ENCODE assay signal across 1 cellular context in the genomic region with DNA sequence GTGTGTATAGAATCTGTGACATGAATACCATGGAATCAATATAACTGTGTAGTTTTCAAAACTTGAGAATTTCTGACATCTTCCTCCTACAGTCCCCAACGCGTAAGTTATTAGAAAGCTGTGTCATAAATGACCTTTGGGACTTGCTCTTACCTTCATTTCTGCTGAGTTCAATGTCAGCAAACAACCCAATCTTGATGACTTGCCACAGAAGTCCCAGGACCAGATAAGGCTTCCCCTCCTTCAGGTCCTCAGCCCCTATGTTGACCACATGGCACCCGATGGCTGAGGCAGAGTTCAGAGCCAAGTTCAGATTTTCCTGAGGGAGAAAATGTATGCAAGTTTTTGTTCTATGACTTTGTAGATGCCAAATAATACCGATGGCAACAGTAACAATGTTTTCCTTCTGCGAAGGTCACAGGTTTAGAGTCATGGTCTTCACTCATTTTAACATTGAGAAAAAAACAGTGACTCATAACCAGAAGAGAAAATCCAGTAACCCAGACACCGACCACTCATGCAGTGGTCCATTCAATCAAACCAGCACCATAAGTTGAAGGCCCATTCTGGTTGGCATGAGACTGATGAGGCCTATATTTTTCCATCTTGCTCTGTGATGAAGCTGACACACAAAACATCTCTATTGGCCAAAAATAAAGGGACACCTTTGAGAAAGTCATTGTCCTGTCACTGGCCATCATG.
TF ChIP-seq lines count a peak whose summit lies in the region.

No MANE protein-coding gene starts in this region.

TF ChIP-seq in HepG2, 621 proteins besides CTCF, POLR2A, EP300 and RAD21 (continues in another document):
- TF ChIP-seq RXRB (CRISPR knock-in tag; IDR thresholded peaks at IDR 0.05; ENCODE audit: borderline replicate concordance), result peak; percentile 54
- TF ChIP-seq RXRA (CRISPR knock-in tag; IDR thresholded peaks at IDR 0.05), result peak; percentile 71; the same call in 1 of the 2 replicates
- no peak for TF ChIP-seq ZNF34 (CRISPR knock-in tag; IDR thresholded peaks at IDR 0.05; ENCODE audit: borderline replicate concordance)
- no peak for TF ChIP-seq TBL1XR1 (IDR thresholded peaks at IDR 0.05; ENCODE audit: borderline replicate concordance, low read length, partially characterized antibody)
- no peak for TF ChIP-seq TRIM24 (CRISPR knock-in tag; IDR thresholded peaks at IDR 0.05)
- no peak for TF ChIP-seq SOX6 (IDR thresholded peaks at IDR 0.05)
- TF ChIP-seq SOX6 (CRISPR knock-in tag; IDR thresholded peaks at IDR 0.05), result peak; percentile 37; the same call in 1 of the 2 replicates
- TF ChIP-seq MAF1 (CRISPR knock-in tag; IDR thresholded peaks at IDR 0.05; ENCODE audit: borderline replicate concordance), result no peak
- TF ChIP-seq NFATC3 (CRISPR knock-in tag; IDR thresholded peaks at IDR 0.05), result no peak
- no peak for TF ChIP-seq ZBTB3 (CRISPR knock-in tag; IDR thresholded peaks at IDR 0.05; ENCODE audit: borderline replicate concordance, low read depth)
- TF ChIP-seq TRAFD1 (CRISPR knock-in tag; IDR thresholded peaks at IDR 0.05; ENCODE audit: borderline replicate concordance), result no peak
- TF ChIP-seq ZFP62 (CRISPR knock-in tag; IDR thresholded peaks at IDR 0.05), result no peak
- no peak for TF ChIP-seq ZNF138 (CRISPR knock-in tag; IDR thresholded peaks at IDR 0.05; ENCODE audit: low read depth)
- peak; percentile 58 for TF ChIP-seq SALL1 (CRISPR knock-in tag; IDR thresholded peaks at IDR 0.05)
- TF ChIP-seq ZNF788 (CRISPR knock-in tag; IDR thresholded peaks at IDR 0.05; ENCODE audit: borderline replicate concordance), result no peak
- TF ChIP-seq HES4 (CRISPR knock-in tag; IDR thresholded peaks at IDR 0.05; ENCODE audit: borderline replicate concordance), result no peak
- TF ChIP-seq NCOR1 (IDR thresholded peaks at IDR 0.05; ENCODE audit: borderline replicate concordance, low read length), result peak; percentile 64; the same call in 1 of the 2 replicates
- peak; percentile 52 for TF ChIP-seq HNF4G (IDR thresholded peaks at IDR 0.05; ENCODE audit: borderline replicate concordance, low read depth, low read length)
- no peak for TF ChIP-seq HNF4G (CRISPR knock-in tag; IDR thresholded peaks at IDR 0.05; ENCODE audit: borderline replicate concordance, low read depth)
- TF ChIP-seq ZNF891 (CRISPR knock-in tag; IDR thresholded peaks at IDR 0.05), result no peak
- TF ChIP-seq BCL6 (CRISPR knock-in tag; IDR thresholded peaks at IDR 0.05), result peak; percentile 99
- no peak for TF ChIP-seq NONO (IDR thresholded peaks at IDR 0.05)
- TF ChIP-seq NONO (CRISPR knock-in tag; conservative IDR thresholded peaks at IDR 0.05), result no peak
- TF ChIP-seq ZGPAT (CRISPR knock-in tag; IDR thresholded peaks at IDR 0.05), result no peak
- no peak for TF ChIP-seq HIVEP1 (CRISPR knock-in tag; IDR thresholded peaks at IDR 0.05)
- no peak for TF ChIP-seq CBFB (CRISPR knock-in tag; IDR thresholded peaks at IDR 0.05)
- no peak for TF ChIP-seq PRDM4 (CRISPR knock-in tag; IDR thresholded peaks at IDR 0.05; ENCODE audit: borderline replicate concordance)
- TF ChIP-seq, protein P1, sequence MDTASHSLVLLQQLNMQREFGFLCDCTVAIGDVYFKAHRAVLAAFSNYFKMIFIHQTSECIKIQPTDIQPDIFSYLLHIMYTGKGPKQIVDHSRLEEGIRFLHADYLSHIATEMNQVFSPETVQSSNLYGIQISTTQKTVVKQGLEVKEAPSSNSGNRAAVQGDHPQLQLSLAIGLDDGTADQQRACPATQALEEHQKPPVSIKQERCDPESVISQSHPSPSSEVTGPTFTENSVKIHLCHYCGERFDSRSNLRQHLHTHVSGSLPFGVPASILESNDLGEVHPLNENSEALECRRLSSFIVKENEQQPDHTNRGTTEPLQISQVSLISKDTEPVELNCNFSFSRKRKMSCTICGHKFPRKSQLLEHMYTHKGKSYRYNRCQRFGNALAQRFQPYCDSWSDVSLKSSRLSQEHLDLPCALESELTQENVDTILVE (CRISPR knock-in tag; IDR thresholded peaks at IDR 0.05), result no peak
- TF ChIP-seq, protein P2, sequence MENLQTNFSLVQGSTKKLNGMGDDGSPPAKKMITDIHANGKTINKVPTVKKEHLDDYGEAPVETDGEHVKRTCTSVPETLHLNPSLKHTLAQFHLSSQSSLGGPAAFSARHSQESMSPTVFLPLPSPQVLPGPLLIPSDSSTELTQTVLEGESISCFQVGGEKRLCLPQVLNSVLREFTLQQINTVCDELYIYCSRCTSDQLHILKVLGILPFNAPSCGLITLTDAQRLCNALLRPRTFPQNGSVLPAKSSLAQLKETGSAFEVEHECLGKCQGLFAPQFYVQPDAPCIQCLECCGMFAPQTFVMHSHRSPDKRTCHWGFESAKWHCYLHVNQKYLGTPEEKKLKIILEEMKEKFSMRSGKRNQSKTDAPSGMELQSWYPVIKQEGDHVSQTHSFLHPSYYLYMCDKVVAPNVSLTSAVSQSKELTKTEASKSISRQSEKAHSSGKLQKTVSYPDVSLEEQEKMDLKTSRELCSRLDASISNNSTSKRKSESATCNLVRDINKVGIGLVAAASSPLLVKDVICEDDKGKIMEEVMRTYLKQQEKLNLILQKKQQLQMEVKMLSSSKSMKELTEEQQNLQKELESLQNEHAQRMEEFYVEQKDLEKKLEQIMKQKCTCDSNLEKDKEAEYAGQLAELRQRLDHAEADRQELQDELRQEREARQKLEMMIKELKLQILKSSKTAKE (CRISPR knock-in tag; IDR thresholded peaks at IDR 0.05; ENCODE audit: borderline replicate concordance), result 0 out of 2 replicates have a peak, but pooled peaks have one; percentile 21
- TF ChIP-seq TCF7 (IDR thresholded peaks at IDR 0.05; ENCODE audit: low read depth), result no peak
- TF ChIP-seq FOSL2 (CRISPR knock-in tag; IDR thresholded peaks at IDR 0.05), result peak; percentile 53; the same call in 1 of the 2 replicates
- TF ChIP-seq, protein P3, sequence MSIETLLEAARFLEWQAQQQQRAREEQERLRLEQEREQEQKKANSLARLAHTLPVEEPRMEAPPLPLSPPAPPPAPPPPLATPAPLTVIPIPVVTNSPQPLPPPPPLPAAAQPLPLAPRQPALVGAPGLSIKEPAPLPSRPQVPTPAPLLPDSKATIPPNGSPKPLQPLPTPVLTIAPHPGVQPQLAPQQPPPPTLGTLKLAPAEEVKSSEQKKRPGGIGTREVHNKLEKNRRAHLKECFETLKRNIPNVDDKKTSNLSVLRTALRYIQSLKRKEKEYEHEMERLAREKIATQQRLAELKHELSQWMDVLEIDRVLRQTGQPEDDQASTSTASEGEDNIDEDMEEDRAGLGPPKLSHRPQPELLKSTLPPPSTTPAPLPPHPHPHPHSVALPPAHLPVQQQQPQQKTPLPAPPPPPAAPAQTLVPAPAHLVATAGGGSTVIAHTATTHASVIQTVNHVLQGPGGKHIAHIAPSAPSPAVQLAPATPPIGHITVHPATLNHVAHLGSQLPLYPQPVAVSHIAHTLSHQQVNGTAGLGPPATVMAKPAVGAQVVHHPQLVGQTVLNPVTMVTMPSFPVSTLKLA (IDR thresholded peaks at IDR 0.05), result no peak
- no peak for TF ChIP-seq TFDP1 (CRISPR knock-in tag; IDR thresholded peaks at IDR 0.05; ENCODE audit: borderline replicate concordance)
- TF ChIP-seq ARID5B (CRISPR knock-in tag; IDR thresholded peaks at IDR 0.05), result peak; percentile 73
- TF ChIP-seq FOXM1 (CRISPR knock-in tag; IDR thresholded peaks at IDR 0.05), result no peak
- peak; percentile 61; the same call in 1 of the 2 replicates for TF ChIP-seq THRA (CRISPR knock-in tag; IDR thresholded peaks at IDR 0.05; ENCODE audit: borderline replicate concordance)
- no peak for TF ChIP-seq ELF1 (CRISPR knock-in tag; IDR thresholded peaks at IDR 0.05)
- TF ChIP-seq MYPOP (CRISPR knock-in tag; IDR thresholded peaks at IDR 0.05), result no peak
